ENCODE assay signal across 8 cellular contexts in the genomic region with DNA sequence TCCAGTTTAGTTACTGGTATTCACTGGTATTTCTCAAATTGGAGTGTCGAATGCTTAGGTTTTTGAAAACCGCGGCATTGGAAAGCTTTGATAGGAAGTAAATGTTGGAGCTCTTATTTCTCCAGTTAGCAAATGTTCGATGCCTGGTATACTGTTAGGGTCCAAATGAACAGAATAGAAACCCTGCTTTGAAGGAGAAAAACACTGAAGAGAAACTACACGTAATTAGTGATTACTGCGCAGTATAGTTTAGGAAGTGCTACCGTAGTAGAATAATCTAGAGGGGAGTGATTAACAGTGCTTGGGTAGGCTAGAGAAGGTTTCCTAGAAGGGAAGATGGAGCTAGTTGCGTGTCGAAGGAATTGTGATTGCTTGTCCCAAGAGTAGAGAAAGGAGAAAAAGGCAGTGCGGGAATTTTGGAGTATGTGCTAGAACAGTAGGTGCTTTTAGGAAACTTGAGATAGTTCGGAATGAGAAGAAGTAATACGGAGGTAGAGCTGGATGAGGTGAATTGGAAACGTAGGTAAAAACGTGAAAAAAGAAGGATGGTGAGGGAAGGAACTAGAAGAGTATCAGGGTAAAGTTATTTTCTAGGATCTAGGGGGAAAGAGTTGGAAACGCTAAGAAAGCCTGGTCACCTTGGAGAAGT. TPM values are rescaled to one million over a fixed set of nuclear protein-coding genes. Genes with fewer than 3 reads are reported as not detected.
DNase-seq lines count a peak whose midpoint lies in the region; ATAC-seq and TF ChIP-seq lines count a peak whose summit lies in the region.

No MANE protein-coding gene starts in this region.

- in situ Hi-C loops in astrocyte of the spinal cord (cut with HindIII; ENCODE audit: low sequenced_read_pairs): no loop called here

- H3K9ac ChIP-seq in mesendoderm (ENCODE audit: low read length): peak overlapping the region; percentile 80

- H3K27ac ChIP-seq in left ventricle myocardium inferior (replicated peaks) (peak overlapping the region; percentile 98), mesendoderm (ENCODE audit: low read depth, low read length) (no peak overlapping the region), substantia nigra (ENCODE audit: low read depth, low read length, poor library complexity, severe bottlenecking) (no peak overlapping the region)

- DNase-seq in left ventricle myocardium inferior (no peak), left cardiac atrium (no peak), astrocyte of the spinal cord (ENCODE audit: low read depth, low spot score) (no peak), mesendoderm (no peak), nucleus accumbens (lab: John Stamatoyannopoulos, UW) (no peak), substantia nigra (lab: John Stamatoyannopoulos, UW) (no peak), SKM-1 (lab: John Stamatoyannopoulos, UW; ENCODE audit: unreplicated experiment) (no peak)

- no peak overlapping the region for H3K23ac ChIP-seq in mesendoderm (ENCODE audit: low read length)

- no peak overlapping the region for H2BK15ac ChIP-seq in mesendoderm (replicated peaks; ENCODE audit: low read depth)

- no peak for TF ChIP-seq CTCF in left ventricle myocardium inferior (IDR thresholded peaks at IDR 0.05; ENCODE audit: borderline replicate concordance)
- no peak for TF ChIP-seq CTCF in astrocyte of the spinal cord (IDR thresholded peaks at IDR 0.05; ENCODE audit: low read depth, low read length)

- intact Hi-C loops in left ventricle myocardium inferior (cut with micrococcal nuclease): no loop called here
- intact Hi-C loops in left cardiac atrium (cut with DNase I): no loop called here

- WGBS in mesendoderm (ENCODE audit: extremely low coverage, insufficient coverage, low lambda C conversion rate): 100% methylated on average over 4 of the region's 15 CpGs

- H3K36me3 ChIP-seq in left ventricle myocardium inferior: peaks cover 13% of the 10 kb centered on the region
- no peaks in the 10 kb centered on the region for H3K36me3 ChIP-seq in mesendoderm (ENCODE audit: control insufficient read depth, insufficient read depth, low read length)

- H4K5ac ChIP-seq in mesendoderm (ENCODE audit: low read length): no peak overlapping the region

- H3K4me1 ChIP-seq in left ventricle myocardium inferior (peaks cover 50% of the 10 kb centered on the region), mesendoderm (ENCODE audit: control insufficient read depth, low read depth, low read length) (peaks cover 3% of the 10 kb centered on the region)

- ATAC-seq in left cardiac atrium (no peak), HG02571 (IDR thresholded peaks at IDR 0.05; ENCODE audit: unreplicated experiment) (no peak)

- H3K4me2 ChIP-seq in mesendoderm (ENCODE audit: low read length): peak overlapping the region; percentile 45

- no peak overlapping the region for H2BK5ac ChIP-seq in mesendoderm (ENCODE audit: low read length)

- no peak overlapping the region for H2AK5ac ChIP-seq in mesendoderm (ENCODE audit: low read length)

- peak overlapping the region; percentile 87 for H3K56ac ChIP-seq in mesendoderm (ENCODE audit: low read length)

- peaks cover 38% of the 10 kb centered on the region for H3K79me2 ChIP-seq in mesendoderm (ENCODE audit: control insufficient read depth, insufficient read depth, low read length)

- H3K27me3 ChIP-seq in left ventricle myocardium inferior (ENCODE audit: low read depth) (no peaks in the 10 kb centered on the region), mesendoderm (ENCODE audit: insufficient read depth, low read length, poor library complexity) (no peaks in the 10 kb centered on the region)

- no peak overlapping the region for H2BK120ac ChIP-seq in mesendoderm (ENCODE audit: low read depth, low read length)

- H3K9me3 ChIP-seq in left ventricle myocardium inferior (replicated peaks): no peaks in the 10 kb centered on the region

- no peak overlapping the region for H4K8ac ChIP-seq in mesendoderm (ENCODE audit: low read depth, low read length)

- no peak overlapping the region for H3K18ac ChIP-seq in mesendoderm (ENCODE audit: low read length)

- no peak overlapping the region for H3K4ac ChIP-seq in mesendoderm (ENCODE audit: low read depth, low read length)

- H3K79me1 ChIP-seq in mesendoderm (ENCODE audit: low read length): peaks cover 8% of the 10 kb centered on the region

- H3K4me3 ChIP-seq in left ventricle myocardium inferior: peak overlapping the region; percentile 87
- peak overlapping the region; percentile 95 for H3K4me3 ChIP-seq in astrocyte of the spinal cord (ENCODE audit: low read depth, low read length)
- peak overlapping the region; percentile 80 for H3K4me3 ChIP-seq in mesendoderm (ENCODE audit: low read length)

RNA-seq across cellular contexts. Expression of a gene that starts 1.2 kb away (rescaled TPM):
- 22.2 TPM for total RNA-seq in left ventricle myocardium inferior
- total RNA-seq in left cardiac atrium: 10 to 100 TPM; 21.8 to 26.0 TPM
- 43.5 TPM for polyA plus RNA-seq in mesendoderm (2013, experiment 1 of 2)
- polyA plus RNA-seq in mesendoderm (2013, experiment 2 of 2): 43.5 TPM

RNA-seq across cellular contexts. Expression of a gene that starts 1.9 kb away (rescaled TPM):
- total RNA-seq in left ventricle myocardium inferior: 6.5 TPM
- total RNA-seq in left cardiac atrium: 10 to 100 TPM in 1 of 2 donors, 1 to 10 TPM in 1; 8.0 to 11.4 TPM
- polyA plus RNA-seq in mesendoderm (2013, experiment 1 of 2): 27.2 TPM
- polyA plus RNA-seq in mesendoderm (2013, experiment 2 of 2): 24.3 TPM
